21 cellular contexts compared by ENCODE assay signal in the genomic region with DNA sequence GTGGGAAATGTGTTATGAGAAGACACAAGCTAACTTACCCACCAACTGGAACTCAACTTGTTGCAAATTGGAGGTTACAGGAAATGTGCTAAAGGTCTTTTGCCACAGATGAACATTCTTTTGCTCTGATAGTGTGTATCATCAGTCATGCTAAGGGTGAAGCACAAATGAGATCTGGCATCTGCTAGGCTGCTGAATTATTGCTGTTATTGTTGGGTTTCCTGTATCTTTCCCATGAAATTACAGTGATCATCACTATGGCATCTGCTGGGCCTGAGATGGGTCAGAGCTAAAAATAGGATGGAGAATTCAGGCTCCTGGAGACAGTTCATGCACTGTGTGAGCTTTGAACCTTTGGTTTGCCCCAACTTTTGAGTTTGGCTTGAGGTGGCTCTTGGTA.
A peak's percentile ranks its signal among the peaks of the same experiment; 100 is the strongest.
DNase-seq lines count a peak whose midpoint lies in the region; ATAC-seq and TF ChIP-seq lines count a peak whose summit lies in the region.
"Had no signal": no experiment of that assay in that cellular context is flagged by ENCODE, and none has a peak within 500 bp of the region (broad histone marks: within the 10 kb centered on the region; RNA-seq: fewer than 3 reads in every experiment).

No MANE protein-coding gene starts in this region.

- no peak for ATAC-seq in naive thymus-derived CD8-positive, alpha-beta T cell
- ATAC-seq: gastrocnemius medialis had no signal

- TF ChIP-seq RAD21 in SK-N-SH (IDR thresholded peaks at IDR 0.05; ENCODE audit: low read length), result no peak

- H3K4me3 ChIP-seq in SK-N-SH (ENCODE audit: low read depth in 2 of 2, low read length in 1 of 2) (no peak overlapping the region), foreskin fibroblast (ENCODE audit: low read depth in 1 of 2, low read length in 2 of 2) (no peak overlapping the region)
- H3K4me3 ChIP-seq: BLaER1, cardiac muscle cell, gastrocnemius medialis, PC-9, prostate gland, SJSA1, smooth muscle cell, tibial artery had no signal

- H3K27ac ChIP-seq in SK-N-SH (ENCODE audit: low read depth in 2 of 2, low read length in 1 of 2), result peak overlapping the region in 1 of 2 experiments; percentile 42; a peak in 2 of 4 replicates
- H3K27ac ChIP-seq: BLaER1, cardiac muscle cell, gastrocnemius medialis, PC-9, prostate gland, SJSA1, tibial artery had no signal

- peaks cover 0 to 4% (median 0%) of the 10 kb centered on the region in 3 donors for H3K36me3 Mint-ChIP-seq in naive thymus-derived CD8-positive, alpha-beta T cell

- DNase-seq in GM04504 (ENCODE audit: low read depth) (peak; percentile 89), SK-N-SH (no peak), foreskin fibroblast (peak; percentile 35 to 50), NCI-H510A treated with DMSO at 0.1 percent for 48 hours (lab: John Stamatoyannopoulos, UW) (no peak), occipital lobe (lab: John Stamatoyannopoulos, UW) (no peak)
- no peak for DNase-seq in naive thymus-derived CD8-positive, alpha-beta T cell
- DNase-seq in stimulated activated CD4-positive, alpha-beta T cell treated with anti-CD3 and anti-CD28 coated beads, Interleukin-2, amount 100 ng/mL, for 24 hours, result no peak
- DNase-seq: activated CD8-positive, alpha-beta memory T cell treated with anti-CD3 and anti-CD28 coated beads, Interleukin-2, amount 50 U/mL, for 4 hours; dermis blood vessel endothelial cell; gastrocnemius medialis; KG1; NCI-H1694 treated with DMSO at 0.1 percent for 48 hours; PC-9; stimulated activated CD4-positive, alpha-beta T cell treated with anti-CD3 and anti-CD28 coated beads, Interleukin-4, amount 100 ng/mL, for 1 hour; tibial artery had no signal

- no peak overlapping the region for H3K4me3 Mint-ChIP-seq in naive thymus-derived CD8-positive, alpha-beta T cell
- H3K4me3 Mint-ChIP-seq: stimulated activated naive CD8-positive, alpha-beta T cell treated with anti-CD3 and anti-CD28 coated beads, Interleukin-15, Interleukin-2, amounts not matched to agents 100 ng/mL and 50 ng/mL, for 24 hours had no signal

- TF ChIP-seq EP300 in SK-N-SH (IDR thresholded peaks at IDR 0.05; ENCODE audit: borderline replicate concordance in 1 of 2, low read depth in 1 of 2, low read length in 1 of 2), result peak in 1 of 2 experiments; percentile 46; a peak in 1 of 4 replicates

- POLR2A ChIA-PET in SK-N-SH (lab: Yijun Ruan, JAX), result no interaction called here
- POLR2A ChIA-PET in naive thymus-derived CD8-positive, alpha-beta T cell (lab: Charles Lee), result no interaction called here

- TF ChIP-seq CTCF in SK-N-SH (IDR thresholded peaks at IDR 0.05) (no peak), foreskin fibroblast (IDR thresholded peaks at IDR 0.05; ENCODE audit: low read depth, low read length) (no peak)

- H2AFZ ChIP-seq in SK-N-SH (ENCODE audit: low read depth), result no peak overlapping the region
- H2AFZ ChIP-seq: PC-9 had no signal

- H3K9ac ChIP-seq in SK-N-SH, result no peak overlapping the region
- H3K9ac ChIP-seq: BLaER1 had no signal

- H3K79me2 ChIP-seq in SK-N-SH (ENCODE audit: insufficient read depth), result no peaks in the 10 kb centered on the region

- H3K27me3 ChIP-seq in SK-N-SH (ENCODE audit: insufficient read depth), result no peaks in the 10 kb centered on the region
- H3K27me3 ChIP-seq: BLaER1, cardiac muscle cell, gastrocnemius medialis, SJSA1, tibial artery had no signal

- H4K20me1 ChIP-seq in SK-N-SH (ENCODE audit: insufficient read depth), result no peaks in the 10 kb centered on the region
- H4K20me1 ChIP-seq: BLaER1 had no signal

- no peak overlapping the region for H3K27ac Mint-ChIP-seq in naive thymus-derived CD8-positive, alpha-beta T cell
- H3K27ac Mint-ChIP-seq: stimulated activated naive CD8-positive, alpha-beta T cell treated with anti-CD3 and anti-CD28 coated beads, Interleukin-15, Interleukin-2, amounts not matched to agents 100 ng/mL and 50 ng/mL, for 24 hours had no signal

- no peaks in the 10 kb centered on the region for H3K9me3 ChIP-seq in SK-N-SH
- H3K9me3 ChIP-seq: BLaER1, gastrocnemius medialis, prostate gland, SJSA1, tibial artery had no signal

- peaks cover 0 to 4% (median 0%) of the 10 kb centered on the region in 5 donors for H3K27me3 Mint-ChIP-seq in naive thymus-derived CD8-positive, alpha-beta T cell
- H3K27me3 Mint-ChIP-seq: stimulated activated naive CD8-positive, alpha-beta T cell treated with anti-CD3 and anti-CD28 coated beads, Interleukin-15, Interleukin-2, amounts not matched to agents 100 ng/mL and 50 ng/mL, for 24 hours had no signal

- no peaks in the 10 kb centered on the region for H3K36me3 ChIP-seq in SK-N-SH (replicated peaks in 1 of 2; ENCODE audit: control insufficient read depth in 1 of 2, insufficient read depth in 2 of 2, low read length in 1 of 2)
- H3K36me3 ChIP-seq: BLaER1, cardiac muscle cell, gastrocnemius medialis, prostate gland, SJSA1, tibial artery had no signal

- no peaks in the 10 kb centered on the region for H3F3A ChIP-seq in SK-N-SH (replicated peaks; ENCODE audit: insufficient read depth)

- no peaks in the 10 kb centered on the region for H3K4me1 Mint-ChIP-seq in naive thymus-derived CD8-positive, alpha-beta T cell

- H3K9me2 ChIP-seq in SK-N-SH, result no peaks in the 10 kb centered on the region

- peaks cover 2 to 9% (median 4%) of the 10 kb centered on the region in 9 donors for H3K9me3 Mint-ChIP-seq in naive thymus-derived CD8-positive, alpha-beta T cell

- no peaks in the 10 kb centered on the region for H3K4me1 ChIP-seq in SK-N-SH (ENCODE audit: control insufficient read depth in 1 of 2, insufficient read depth in 2 of 2, low read depth in 1 of 2, low read length in 1 of 2)
- H3K4me1 ChIP-seq: gastrocnemius medialis, prostate gland, SJSA1, tibial artery had no signal

- CTCF ChIA-PET in SK-N-SH (lab: Yijun Ruan, JAX), result no interaction called here

- H3K4me2 ChIP-seq in SK-N-SH, result no peak overlapping the region
- H3K4me2 ChIP-seq: PC-9, smooth muscle cell had no signal

TF ChIP-seq in SK-N-SH, 30 proteins besides CTCF, POLR2A, EP300 and RAD21 (continues in another document):
- no peak for TF ChIP-seq TAF1 (IDR thresholded peaks at IDR 0.05; ENCODE audit: borderline replicate concordance, low read depth, low read length)
- TF ChIP-seq POLR2AphosphoS5 (IDR thresholded peaks at IDR 0.05; ENCODE audit: low read depth, low read length), result no peak
- TF ChIP-seq NRF1 (IDR thresholded peaks at IDR 0.05; ENCODE audit: low read depth, low read length), result no peak
- TF ChIP-seq FOSL2 (IDR thresholded peaks at IDR 0.05; ENCODE audit: borderline replicate concordance, low read depth), result peak; percentile 12; the same call in 1 of the 2 replicates
- TF ChIP-seq JUND (IDR thresholded peaks at IDR 0.05), result peak; percentile 50
- no peak for TF ChIP-seq YY1 (IDR thresholded peaks at IDR 0.05; ENCODE audit: low read depth)
- TF ChIP-seq GABPA (IDR thresholded peaks at IDR 0.05; ENCODE audit: low read depth), result no peak
- no peak for TF ChIP-seq EZH2phosphoT487 (IDR thresholded peaks at IDR 0.05; ENCODE audit: borderline replicate concordance, low read depth)
- TF ChIP-seq FOXJ3 (CRISPR knock-in tag; IDR thresholded peaks at IDR 0.05), result no peak
- TF ChIP-seq USF1 (IDR thresholded peaks at IDR 0.05; ENCODE audit: borderline replicate concordance, low read depth), result no peak
- peak; percentile 71 for TF ChIP-seq MEF2A (IDR thresholded peaks at IDR 0.05; ENCODE audit: borderline replicate concordance, low read depth)
- TF ChIP-seq ELF1 (IDR thresholded peaks at IDR 0.05), result no peak
- TF ChIP-seq MXI1 (IDR thresholded peaks at IDR 0.05; ENCODE audit: low read depth, low read length), result no peak
- 0 out of 2 replicates have a peak, but pooled peaks have one; percentile 26 for TF ChIP-seq NFIC (IDR thresholded peaks at IDR 0.05; ENCODE audit: borderline replicate concordance)
- TF ChIP-seq TCF12 (IDR thresholded peaks at IDR 0.05), result peak; percentile 72
- no peak for TF ChIP-seq CHD2 (IDR thresholded peaks at IDR 0.05; ENCODE audit: low read length, partially characterized antibody)
- no peak for TF ChIP-seq SIN3A (IDR thresholded peaks at IDR 0.05; ENCODE audit: borderline replicate concordance, low read depth, low read length)
- TF ChIP-seq SMC3 (IDR thresholded peaks at IDR 0.05; ENCODE audit: low read depth, low read length), result no peak
- TF ChIP-seq REST (IDR thresholded peaks at IDR 0.05; ENCODE audit: low read depth, low read length), result no peak
- TF ChIP-seq RXRA (IDR thresholded peaks at IDR 0.05; ENCODE audit: borderline replicate concordance, low read depth), result no peak; the same call in 1 of the 2 replicates

Comparison
In these comparisons a context has a peak if more than half of its experiments do, and no peak if none do; other contexts are left out.
1. DNase-seq: peak in GM04504 (single experiment) and foreskin fibroblast (2 of 2); none in SK-N-SH (single experiment), NCI-H510A treated with DMSO at 0.1 percent for 48 hours (single experiment), occipital lobe (single experiment), naive thymus-derived CD8-positive, alpha-beta T cell (0 of 10) and stimulated activated CD4-positive, alpha-beta T cell treated with anti-CD3 and anti-CD28 coated beads, Interleukin-2, amount 100 ng/mL, for 24 hours (0 of 2).